Comparison of ENCODE assay signal across 9 cellular contexts in genomic region chr20:48775545-48775944, GRCh38. TPM values are rescaled to one million over a fixed set of nuclear protein-coding genes. Genes with fewer than 3 reads are reported as not detected.
DNase-seq lines count a peak whose midpoint lies in the region; ATAC-seq, FAIRE-seq and TF ChIP-seq lines count a peak whose summit lies in the region.
"Not testable (repeated sequence)": the region's sequence is repeated elsewhere in the genome, so short reads cannot be mapped to it uniquely, and the experiment has no call there.
"Had no signal": no experiment of that assay in that cellular context is flagged by ENCODE, and none has a peak within 500 bp of the region (broad histone marks: within the 10 kb centered on the region; RNA-seq: fewer than 3 reads in every experiment).

No MANE protein-coding gene starts in this region.

- peaks cover 10 to 75% (median 42%) of the 10 kb centered on the region in 4 donors for H3K4me1 Mint-ChIP-seq in CD4-positive, CD25-positive, alpha-beta regulatory T cell
- H3K4me1 Mint-ChIP-seq in activated CD8-positive, alpha-beta T cell treated with anti-CD3 and anti-CD28 coated beads, Interleukin-2, amount 10 ng/mL, durations not matched to agents 7 days and 5 days (ENCODE audit: low read depth), result peaks cover 85% of the 10 kb centered on the region
- H3K4me1 Mint-ChIP-seq in central memory CD8-positive, alpha-beta T cell, result peaks cover 71% of the 10 kb centered on the region

- H3K4me2 ChIP-seq in H1 (ENCODE audit: insufficient read depth in 1 of 2, low read depth in 2 of 2, low read length in 2 of 2); mesenchymal stem cell (ENCODE audit: low read length, poor library complexity, severe bottlenecking): not testable (repeated sequence)

- FAIRE-seq in H1 (lab: Jason Lieb, UNC), result not testable (repeated sequence)

- not testable (repeated sequence) for H3K9me3 Mint-ChIP-seq in CD4-positive, CD25-positive, alpha-beta regulatory T cell; activated CD8-positive, alpha-beta T cell treated with anti-CD3 and anti-CD28 coated beads, Interleukin-2, amount 10 ng/mL, durations not matched to agents 7 days and 5 days (ENCODE audit: insufficient read depth); central memory CD8-positive, alpha-beta T cell

- not testable (repeated sequence) for TF ChIP-seq EP300 in H1 (IDR thresholded peaks at IDR 0.05; ENCODE audit: borderline replicate concordance in 1 of 2, low read depth in 2 of 2, low read length in 2 of 2)

- H3K23ac ChIP-seq in H1 (ENCODE audit: insufficient read length); mesenchymal stem cell (ENCODE audit: low read length in 2 of 2): not testable (repeated sequence)

- not testable (repeated sequence) for H3K9ac ChIP-seq in H1 (replicated peaks in 1 of 4; ENCODE audit: extremely low read depth in 1 of 4, low read depth in 3 of 4, low read length in 3 of 4); mesenchymal stem cell (ENCODE audit: low read length)

- H3K27me3 ChIP-seq in CD4-positive, CD25-positive, alpha-beta regulatory T cell (ENCODE audit: control insufficient read depth, insufficient read depth, low read length); HL-60 (ENCODE audit: insufficient read depth, poor library complexity, severe bottlenecking); H1 (replicated peaks in 1 of 4; ENCODE audit: control insufficient read depth in 3 of 4, extremely low read depth in 1 of 4, insufficient read depth in 3 of 4, low read length in 3 of 4); neutrophil: not testable (repeated sequence)
- peaks cover 0 to 29% of the 10 kb centered on the region in 2 experiments for H3K27me3 ChIP-seq in mesenchymal stem cell (ENCODE audit: control insufficient read depth in 1 of 2, insufficient read depth in 1 of 2, low read length in 2 of 2)

- not testable (repeated sequence) for H3K56ac ChIP-seq in H1 (replicated peaks; ENCODE audit: insufficient read length, low read depth, low read length)

- H3K27me3 Mint-ChIP-seq in CD4-positive, CD25-positive, alpha-beta regulatory T cell; activated CD8-positive, alpha-beta T cell treated with anti-CD3 and anti-CD28 coated beads, Interleukin-2, amount 10 ng/mL, durations not matched to agents 7 days and 5 days (ENCODE audit: low read depth); central memory CD8-positive, alpha-beta T cell: not testable (repeated sequence)

- POLR2A ChIA-PET in activated CD8-positive, alpha-beta T cell treated with anti-CD3 and anti-CD28 coated beads, Interleukin-2, amount 10 ng/mL, durations not matched to agents 7 days and 5 days (lab: Charles Lee), result not testable (repeated sequence)
- POLR2A ChIA-PET in H1 (lab: Charles Lee; ENCODE audit: partially characterized antibody), result interaction anchor here (1.2 kb wide), 1 partner anchor 36 kb away, joined by 3 read pairs; no protein-coding TSS in a partner anchor

- peaks cover 52% of the 10 kb centered on the region for H3K4me1 ChIP-seq in CD4-positive, CD25-positive, alpha-beta regulatory T cell (ENCODE audit: control insufficient read depth, insufficient read depth, low read length, poor library complexity, severe bottlenecking)
- H3K4me1 ChIP-seq in H1 (replicated peaks in 1 of 4; ENCODE audit: control insufficient read depth in 3 of 4, insufficient read depth in 4 of 4, low read length in 3 of 4), result not testable (repeated sequence)
- peaks cover 14% of the 10 kb centered on the region for H3K4me1 ChIP-seq in mesenchymal stem cell (ENCODE audit: control insufficient read depth, insufficient read depth, low read depth, low read length)
- peaks cover 99 to 100% of the 10 kb centered on the region in 2 experiments for H3K4me1 ChIP-seq in neutrophil (ENCODE audit: control insufficient read depth in 1 of 2, insufficient read depth in 1 of 2, low read depth in 1 of 2, low read length in 1 of 2)

- H3K36me3 Mint-ChIP-seq in CD4-positive, CD25-positive, alpha-beta regulatory T cell, result peaks cover 32% of the 10 kb centered on the region
- peaks cover 72% of the 10 kb centered on the region for H3K36me3 Mint-ChIP-seq in activated CD8-positive, alpha-beta T cell treated with anti-CD3 and anti-CD28 coated beads, Interleukin-2, amount 10 ng/mL, durations not matched to agents 7 days and 5 days (ENCODE audit: low read depth)
- peaks cover 17% of the 10 kb centered on the region for H3K36me3 Mint-ChIP-seq in central memory CD8-positive, alpha-beta T cell (ENCODE audit: insufficient read depth)

- not testable (repeated sequence) for H4K5ac ChIP-seq in H1 (ENCODE audit: insufficient read length, low read depth, low read length)

- not testable (repeated sequence) for TF ChIP-seq RAD21 in H1 (IDR thresholded peaks at IDR 0.05 in 1 of 2, conservative IDR thresholded peaks at IDR 0.05 in 1 of 2; ENCODE audit: low read depth in 2 of 2, low read length in 2 of 2)

- not testable (repeated sequence) for H2BK5ac ChIP-seq in H1 (ENCODE audit: low read depth, low read length); mesenchymal stem cell (ENCODE audit: low read depth, low read length, poor library complexity, severe bottlenecking)

- not testable (repeated sequence) for H3K18ac ChIP-seq in H1 (ENCODE audit: extremely low read depth, low read length); mesenchymal stem cell (ENCODE audit: low read depth in 1 of 2, low read length in 2 of 2)

- H3K27ac Mint-ChIP-seq in CD4-positive, CD25-positive, alpha-beta regulatory T cell, result peak overlapping the region; percentile 78 to 93 (median 78)
- peak overlapping the region; percentile 81 for H3K27ac Mint-ChIP-seq in activated CD8-positive, alpha-beta T cell treated with anti-CD3 and anti-CD28 coated beads, Interleukin-2, amount 10 ng/mL, durations not matched to agents 7 days and 5 days
- H3K27ac Mint-ChIP-seq in central memory CD8-positive, alpha-beta T cell (ENCODE audit: low read depth), result peak overlapping the region; percentile 90

- not testable (repeated sequence) for DNase-seq in CD4-positive, CD25-positive, alpha-beta regulatory T cell; HL-60 (ENCODE audit: low read depth in 1 of 2, low spot score in 1 of 2); activated CD8-positive, alpha-beta T cell treated with anti-CD3 and anti-CD28 coated beads, Interleukin-2, amount 10 ng/mL, durations not matched to agents 7 days and 5 days; central memory CD8-positive, alpha-beta T cell (ENCODE audit: low spot score in 2 of 2); H1 (ENCODE audit: low read depth in 1 of 2, low spot score in 2 of 2); mesenchymal stem cell

- not testable (repeated sequence) for H3K9me3 ChIP-seq in CD4-positive, CD25-positive, alpha-beta regulatory T cell (ENCODE audit: control insufficient read depth in 2 of 2, low read length in 2 of 2); mesenchymal stem cell (ENCODE audit: control insufficient read depth, low read length); neutrophil
- peaks cover 12 to 16% of the 10 kb centered on the region in 2 experiments for H3K9me3 ChIP-seq in H1 (ENCODE audit: insufficient read depth in 2 of 2, low read depth in 1 of 2, low read length in 1 of 2)

- H2BK15ac ChIP-seq in H1 (ENCODE audit: low read length); mesenchymal stem cell (ENCODE audit: low read depth, poor library complexity, severe bottlenecking): not testable (repeated sequence)

- H3K14ac ChIP-seq in H1 (ENCODE audit: insufficient read length); mesenchymal stem cell (ENCODE audit: low read length in 2 of 2): not testable (repeated sequence)

- H3K4me3 Mint-ChIP-seq in CD4-positive, CD25-positive, alpha-beta regulatory T cell, result peak overlapping the region in 1 of 4 donors; percentile 76
- H3K4me3 Mint-ChIP-seq in activated CD8-positive, alpha-beta T cell treated with anti-CD3 and anti-CD28 coated beads, Interleukin-2, amount 10 ng/mL, durations not matched to agents 7 days and 5 days, result not testable (repeated sequence)
- peak overlapping the region; percentile 23 for H3K4me3 Mint-ChIP-seq in central memory CD8-positive, alpha-beta T cell

- not testable (repeated sequence) for H3K23me2 ChIP-seq in H1 (ENCODE audit: low read depth, low read length)

- H3K36me3 ChIP-seq in CD4-positive, CD25-positive, alpha-beta regulatory T cell (ENCODE audit: control insufficient read depth, insufficient read depth, low read length), result peaks cover 27% of the 10 kb centered on the region
- H3K36me3 ChIP-seq in H1 (ENCODE audit: control insufficient read depth in 2 of 4, insufficient read depth in 4 of 4, low read length in 3 of 4); mesenchymal stem cell (ENCODE audit: control insufficient read depth in 1 of 2, insufficient read depth in 2 of 2, low read depth in 1 of 2, low read length in 2 of 2); neutrophil: not testable (repeated sequence)

- H2BK12ac ChIP-seq in H1 (ENCODE audit: low read depth, low read length); mesenchymal stem cell (ENCODE audit: low read length in 2 of 2): not testable (repeated sequence)

- H4K91ac ChIP-seq in H1 (replicated peaks; ENCODE audit: insufficient read length, low read length), result peak overlapping the region; percentile 10
- H4K91ac ChIP-seq in mesenchymal stem cell (ENCODE audit: low read length), result not testable (repeated sequence)

- not testable (repeated sequence) for H3K4ac ChIP-seq in H1 (replicated peaks; ENCODE audit: insufficient read length, low read depth, low read length); mesenchymal stem cell (ENCODE audit: low read depth in 1 of 2, low read length in 2 of 2)

- not testable (repeated sequence) for H2BK20ac ChIP-seq in H1 (ENCODE audit: low read length)

- H4K20me1 ChIP-seq in H1 (replicated peaks in 1 of 2; ENCODE audit: control insufficient read depth in 1 of 2, insufficient read depth in 2 of 2, low read length in 2 of 2), result not testable (repeated sequence)

- not testable (repeated sequence) for H2AK5ac ChIP-seq in H1 (ENCODE audit: low read depth, low read length)
- peak overlapping the region; percentile 34 for H2AK5ac ChIP-seq in mesenchymal stem cell (ENCODE audit: low read length, severe bottlenecking)

- TF ChIP-seq CTCF in HL-60 (IDR thresholded peaks at IDR 0.05; ENCODE audit: insufficient read depth, low read length); H1 (IDR thresholded peaks at IDR 0.05; ENCODE audit: control extremely low read depth in 1 of 3, insufficient read depth in 1 of 3, low read depth in 1 of 3, low read length in 3 of 3); neutrophil (IDR thresholded peaks at IDR 0.05): not testable (repeated sequence)

- not testable (repeated sequence) for ATAC-seq in CD4-positive, CD25-positive, alpha-beta regulatory T cell (ENCODE audit: low read depth in 2 of 2); activated CD8-positive, alpha-beta T cell treated with anti-CD3 and anti-CD28 coated beads, Interleukin-2, amount 10 ng/mL, durations not matched to agents 7 days and 5 days; central memory CD8-positive, alpha-beta T cell (replicated peaks; ENCODE audit: extremely low read depth, poor library complexity, severe bottlenecking)

- CTCF ChIA-PET in activated CD8-positive, alpha-beta T cell treated with anti-CD3 and anti-CD28 coated beads, Interleukin-2, amount 10 ng/mL, durations not matched to agents 7 days and 5 days (lab: Charles Lee), result not testable (repeated sequence)
- CTCF ChIA-PET in H1 (lab: Charles Lee; ENCODE audit: partially characterized antibody), result interaction anchor here (0.5 to 1.2 kb wide), 3 partner anchors 8 to 907 kb away, joined by 4 to 5 read pairs (median 4); no protein-coding TSS in a partner anchor

- not testable (repeated sequence) for H4K8ac ChIP-seq in H1 (ENCODE audit: extremely low read depth, insufficient read depth, low read length); mesenchymal stem cell (ENCODE audit: low read length)

- not testable (repeated sequence) for H2BK120ac ChIP-seq in H1 (replicated peaks; ENCODE audit: low read depth, low read length); mesenchymal stem cell (ENCODE audit: low read depth, low read length)

- H3K27ac ChIP-seq in CD4-positive, CD25-positive, alpha-beta regulatory T cell (ENCODE audit: insufficient read depth, low read length, poor library complexity, severe bottlenecking); H1 (ENCODE audit: low read depth, low read length); mesenchymal stem cell (ENCODE audit: low read length, poor library complexity, severe bottlenecking): not testable (repeated sequence)
- H3K27ac ChIP-seq in HL-60 (replicated peaks), result peak overlapping the region; percentile 63
- H3K27ac ChIP-seq in neutrophil, result peak overlapping the region; percentile 99
- peak overlapping the region; percentile 33 for H3K27ac ChIP-seq in temporal lobe (ENCODE audit: low read depth, low read length)

- TF ChIP-seq POLR2A in H1 (IDR thresholded peaks at IDR 0.05; ENCODE audit: control extremely low read depth in 1 of 2, low read depth in 2 of 2, low read length in 2 of 2), result not testable (repeated sequence)

- not testable (repeated sequence) for H3K79me2 ChIP-seq in H1 (ENCODE audit: control insufficient read depth in 1 of 2, insufficient read depth in 2 of 2, low read length in 2 of 2)

- not testable (repeated sequence) for H3K4me3 ChIP-seq in CD4-positive, CD25-positive, alpha-beta regulatory T cell (ENCODE audit: low read depth, low read length); HL-60 (replicated peaks; ENCODE audit: insufficient read depth, low read length); H1 (ENCODE audit: extremely low read depth in 1 of 4, insufficient read depth in 2 of 4, low read depth in 3 of 4, low read length in 4 of 4); mesenchymal stem cell (ENCODE audit: insufficient read depth in 1 of 2, low read depth in 1 of 2, low read length in 2 of 2)
- H3K4me3 ChIP-seq in neutrophil (ENCODE audit: low read depth in 1 of 2, low read length in 1 of 2), result peak overlapping the region; percentile 60 to 65

- not testable (repeated sequence) for H2AFZ ChIP-seq in H1 (ENCODE audit: low read length); mesenchymal stem cell (ENCODE audit: low read depth, low read length)

- 97% methylated on average over 7 of the region's 7 CpGs; no CpG with 5 or more reads in 1 of the 2 experiments for WGBS in H1 (ENCODE audit: extremely low coverage in 1 of 2, insufficient coverage in 1 of 2, insufficient read length in 1 of 2, insufficient replicate concordance in 2 of 2, low coverage in 1 of 2, low lambda C conversion rate in 2 of 2, missing lambda C conversion rate in 1 of 2), 2 experiments
- WGBS in mesenchymal stem cell, result 85% methylated on average over 6 of the region's 7 CpGs

- not testable (repeated sequence) for H3K79me1 ChIP-seq in H1 (ENCODE audit: low read depth, low read length)
- peaks cover 36% of the 10 kb centered on the region for H3K79me1 ChIP-seq in mesenchymal stem cell (replicated peaks; ENCODE audit: low read length, poor library complexity, severe bottlenecking)

RNA-seq across cellular contexts. Expression of gene PREX1, which starts 52.3 kb away (rescaled TPM):
- total RNA-seq in CD4-positive, CD25-positive, alpha-beta regulatory T cell, result 264 TPM
- polyA plus RNA-seq in CD4-positive, CD25-positive, alpha-beta regulatory T cell, result 10 to 100 TPM; 40.8 to 58.5 (median 50.1) TPM
- 100 to 1,000 TPM; 146 to 152 TPM for total RNA-seq in activated CD8-positive, alpha-beta T cell treated with anti-CD3 and anti-CD28 coated beads, Interleukin-2, amount 10 ng/mL, durations not matched to agents 7 days and 5 days
- 12.8 and 13.5 TPM in 2 replicates for total RNA-seq in H1 (2021; fragmentation: NEBNext Ultra II Directional; extraction: Animal tissue kit (Norgen Biotek cat#: 25700))
- polyA plus RNA-seq in H1 (2011; rRNA removed), result 10.7 and 13.4 TPM in 2 replicates
- polyA plus RNA-seq in H1 (2011; cell fraction: cytosol; rRNA removed), result 9.6 TPM
- polyA plus RNA-seq in H1 (2011; cell fraction: nucleus; rRNA removed), result 17.7 TPM
- polyA plus RNA-seq in H1 (2012, experiment 1 of 2), result 8.8 to 13.0 TPM (median 12.7 TPM) in 4 replicates
- polyA plus RNA-seq in H1 (2012, experiment 2 of 2), result 8.5 TPM
- polyA plus RNA-seq in H1 (2013, experiment 1 of 2), result 6.3 TPM
- polyA plus RNA-seq in H1 (2013, experiment 2 of 2), result 6.2 TPM
- polyA minus RNA-seq in H1 (2011; rRNA and poly(A)+ RNA removed), result 12.9 and 16.1 TPM in 2 replicates
- polyA minus RNA-seq in H1 (2011; cell fraction: cytosol; rRNA and poly(A)+ RNA removed), result 9.6 TPM
- polyA minus RNA-seq in H1 (2011; cell fraction: nucleus; rRNA and poly(A)+ RNA removed), result 8.8 TPM
- 0.77 TPM for polyA plus RNA-seq in mesenchymal stem cell (2013, experiment 1 of 2)
- 0.84 TPM for polyA plus RNA-seq in mesenchymal stem cell (2013, experiment 2 of 2)
- total RNA-seq in temporal lobe, result 16.0 TPM
- total RNA-seq: MCF 10A had no signal
